ENCODE assay signal across 21 cellular contexts in genomic region chr12:12987421-12987820, GRCh38. TPM values are rescaled to one million over a fixed set of nuclear protein-coding genes. Genes with fewer than 3 reads are reported as not detected.
A peak's percentile ranks its signal among the peaks of the same experiment; 100 is the strongest.
DNase-seq lines count a peak whose midpoint lies in the region; ATAC-seq and TF ChIP-seq lines count a peak whose summit lies in the region.
"Had no signal": no experiment of that assay in that cellular context is flagged by ENCODE, and none has a peak within 500 bp of the region (broad histone marks: within the 10 kb centered on the region; RNA-seq: fewer than 3 reads in every experiment).

No MANE protein-coding gene starts in this region.

- in situ Hi-C loops in mammary epithelial cell (cut with MboI; ENCODE audit: low sequenced_read_pairs in 2 of 2), result loop anchor here (10.0 to 25.0 kb wide), 2 partner anchors 150 to 203 kb away; partner anchors contain the start of gene APOLD1 (in 1 of the 2)

- peaks cover 13% of the 10 kb centered on the region for H3K4me1 Mint-ChIP-seq in MCF 10A (ENCODE audit: insufficient read depth, unreplicated experiment)
- H3K4me1 Mint-ChIP-seq in chondrocyte (ENCODE audit: low read depth), result peaks cover 25% of the 10 kb centered on the region
- H3K4me1 Mint-ChIP-seq in stimulated activated effector memory CD8-positive, alpha-beta T cell treated with anti-CD3 and anti-CD28 coated beads, Interleukin-12 subunit alpha, Interleukin-12 subunit beta, amount 100 ng/mL, for 72 hours, result peaks cover 10% of the 10 kb centered on the region

- peaks cover 27% of the 10 kb centered on the region for H3K36me3 Mint-ChIP-seq in MCF 10A (ENCODE audit: insufficient read depth, unreplicated experiment)
- H3K36me3 Mint-ChIP-seq in chondrocyte (ENCODE audit: low read depth), result peaks cover 17% of the 10 kb centered on the region
- H3K36me3 Mint-ChIP-seq in stimulated activated effector memory CD8-positive, alpha-beta T cell treated with anti-CD3 and anti-CD28 coated beads, Interleukin-12 subunit alpha, Interleukin-12 subunit beta, amount 100 ng/mL, for 72 hours, result peaks cover 12% of the 10 kb centered on the region

- intact Hi-C loops in MCF 10A (cut with micrococcal nuclease), result no loop called here
- intact Hi-C loops in mammary epithelial cell (cut with micrococcal nuclease), result no loop called here

- no peaks in the 10 kb centered on the region for H3K4me1 ChIP-seq in mammary epithelial cell (ENCODE audit: insufficient read depth, low read length)

- CTCF ChIA-PET in MCF 10A (lab: Yijun Ruan, JAX) (interaction anchor here (0.6 to 11.7 kb wide), 7 partner anchors 11 to 247 kb away, joined by 3 to 150 read pairs (median 6); no protein-coding TSS in a partner anchor), mammary epithelial cell (lab: Charles Lee; ENCODE audit: low non-redundant PET) (no interaction called here)

- no peaks in the 10 kb centered on the region for H4K20me1 ChIP-seq in mammary epithelial cell (ENCODE audit: insufficient read depth, low read length)

- peaks cover 2% of the 10 kb centered on the region for H3K79me2 ChIP-seq in mammary epithelial cell (ENCODE audit: insufficient read depth, low read length)

- peak overlapping the region; percentile 17 for H3K27ac Mint-ChIP-seq in MCF 10A (ENCODE audit: low read depth, unreplicated experiment)
- H3K27ac Mint-ChIP-seq in chondrocyte (ENCODE audit: unreplicated experiment), result peak overlapping the region; percentile 50
- peak overlapping the region; percentile 63 for H3K27ac Mint-ChIP-seq in stimulated activated effector memory CD8-positive, alpha-beta T cell treated with anti-CD3 and anti-CD28 coated beads, Interleukin-12 subunit alpha, Interleukin-12 subunit beta, amount 100 ng/mL, for 72 hours

- no peaks in the 10 kb centered on the region for H3K27me3 Mint-ChIP-seq in MCF 10A (ENCODE audit: insufficient read depth, unreplicated experiment)
- H3K27me3 Mint-ChIP-seq in chondrocyte (ENCODE audit: low read depth), result no peaks in the 10 kb centered on the region
- H3K27me3 Mint-ChIP-seq: CD4-positive, alpha-beta memory T cell had no signal

- whole genome bisulfite sequencing in mammary epithelial cell (ENCODE audit: low coverage, missing lambda C conversion rate), result 91% methylated on average over 4 of the region's 5 CpGs

- no peak overlapping the region for H3K4me3 ChIP-seq in mammary epithelial cell (replicated peaks in 1 of 3; ENCODE audit: insufficient read depth in 1 of 3, low read depth in 2 of 3, low read length in 3 of 3)
- H3K4me3 ChIP-seq: GM23248 had no signal

- H3K9me3 ChIP-seq in mammary epithelial cell (replicated peaks; ENCODE audit: insufficient read depth, low read length), result no peaks in the 10 kb centered on the region

- H3K27ac ChIP-seq in mammary epithelial cell (ENCODE audit: insufficient read depth, low read depth, low read length), result no peak overlapping the region
- H3K27ac ChIP-seq: GM23248 had no signal

- H3K9me3 Mint-ChIP-seq in MCF 10A (ENCODE audit: unreplicated experiment) (no peaks in the 10 kb centered on the region), chondrocyte (ENCODE audit: low read depth) (no peaks in the 10 kb centered on the region)
- H3K9me3 Mint-ChIP-seq in stimulated activated effector memory CD8-positive, alpha-beta T cell treated with anti-CD3 and anti-CD28 coated beads, Interleukin-12 subunit alpha, Interleukin-12 subunit beta, amount 100 ng/mL, for 72 hours, result no peaks in the 10 kb centered on the region
- H3K9me3 Mint-ChIP-seq: CD4-positive, alpha-beta memory T cell had no signal

- H3K36me3 ChIP-seq in mammary epithelial cell (ENCODE audit: insufficient read depth, low read length), result peaks cover 7% of the 10 kb centered on the region

- H2AFZ ChIP-seq in mammary epithelial cell (ENCODE audit: low read depth, low read length), result no peak overlapping the region
- H2AFZ ChIP-seq: GM23248 had no signal

- no peak overlapping the region for H3K4me3 Mint-ChIP-seq in MCF 10A (ENCODE audit: unreplicated experiment)
- no peak overlapping the region for H3K4me3 Mint-ChIP-seq in chondrocyte (ENCODE audit: unreplicated experiment)
- H3K4me3 Mint-ChIP-seq in stimulated activated effector memory CD8-positive, alpha-beta T cell treated with anti-CD3 and anti-CD28 coated beads, Interleukin-12 subunit alpha, Interleukin-12 subunit beta, amount 100 ng/mL, for 72 hours, result no peak overlapping the region
- H3K4me3 Mint-ChIP-seq: CD4-positive, alpha-beta memory T cell had no signal

- H3K4me2 ChIP-seq in mammary epithelial cell (ENCODE audit: insufficient read depth, low read depth, low read length), result no peak overlapping the region

- no peaks in the 10 kb centered on the region for H3K27me3 ChIP-seq in mammary epithelial cell (ENCODE audit: insufficient read depth, low read length)

- DNase-seq in MCF 10A (ENCODE audit: unreplicated experiment), result no peak
- no peak for DNase-seq in mammary epithelial cell
- DNase-seq in chondrocyte (ENCODE audit: low spot score), result no peak
- DNase-seq in stimulated activated effector memory CD8-positive, alpha-beta T cell treated with anti-CD3 and anti-CD28 coated beads, Interleukin-12 subunit alpha, Interleukin-12 subunit beta, amount 100 ng/mL, for 72 hours (ENCODE audit: low spot score in 2 of 2), result no peak
- no peak for DNase-seq in HuH-7.5 (ENCODE audit: low spot score)
- DNase-seq: C1 segment of cervical spinal cord; Calu3; CD4-positive, alpha-beta memory T cell; COR-L47; DMS79 treated with DMSO at 0.1 percent for 48 hours; GF-D8; GM23248; H7; HCEC 1CT had no signal

- dilution Hi-C loops in mammary epithelial cell (cut with HindIII; ENCODE audit: low sequenced_read_pairs), result no loop called here

- POLR2A ChIA-PET in MCF 10A (lab: Yijun Ruan, JAX), result interaction anchor here (0.7 to 1.8 kb wide), 2 partner anchors 11 to 209 kb away, joined by 4 to 8 read pairs; no protein-coding TSS in a partner anchor

- BruUV-seq in MCF 10A (replicated peaks; lab: Mats Ljungman, UMichigan), result no TSS peak
- BruUV-seq in mammary epithelial cell (replicated peaks; lab: Mats Ljungman, UMichigan), result no TSS peak

- TF ChIP-seq CTCF in MCF 10A (IDR thresholded peaks at IDR 0.05; ENCODE audit: unreplicated experiment) (no peak), mammary epithelial cell (conservative IDR thresholded peaks at IDR 0.05 in 1 of 2, IDR thresholded peaks at IDR 0.05 in 1 of 2; ENCODE audit: extremely low read depth in 1 of 2, insufficient read depth in 1 of 2, low read depth in 1 of 2, low read length in 2 of 2) (no peak), chondrocyte (IDR thresholded peaks at IDR 0.05) (no peak)

- no peak overlapping the region for H3K9ac ChIP-seq in mammary epithelial cell (ENCODE audit: insufficient read depth, low read length)
- H3K9ac ChIP-seq: GM23248 had no signal

- ATAC-seq in stimulated activated effector memory CD8-positive, alpha-beta T cell treated with anti-CD3 and anti-CD28 coated beads, Interleukin-12 subunit alpha, Interleukin-12 subunit beta, amount 100 ng/mL, for 72 hours, result no peak
- ATAC-seq in GM19463 (IDR thresholded peaks at IDR 0.05; ENCODE audit: unreplicated experiment), result no peak

RNA-seq across cellular contexts. Expression of gene HEBP1, which starts 12.6 kb away (rescaled TPM):
- total RNA-seq in MCF 10A (2022) (30.8 and 31.2 TPM in 2 replicates), mammary epithelial cell (10 to 100 TPM; 13.5 to 36.5 TPM), chondrocyte (39.7 to 52.3 TPM (median 50.7 TPM) in 3 replicates)
- polyA plus RNA-seq in mammary epithelial cell, result 26.4 TPM
- 41.7 TPM for polyA minus RNA-seq in mammary epithelial cell

RNA-seq across cellular contexts. Expression of gene GPRC5D, which starts 35.5 kb away (rescaled TPM):
- total RNA-seq in MCF 10A (2022) (not detected in 2 replicates), mammary epithelial cell (not detected), chondrocyte (not detected in 3 replicates)
- polyA plus RNA-seq in mammary epithelial cell, result not detected
- not detected for polyA minus RNA-seq in mammary epithelial cell
- total RNA-seq: A172; A673; Calu3; CD4-positive, alpha-beta memory T cell; Daoy; G401; GM23248; H1 had no signal
- polyA plus RNA-seq: BJ, GM23248 had no signal

RNA-seq across cellular contexts. Expression of gene FAM234B, which starts 56.8 kb away (rescaled TPM):
- total RNA-seq in MCF 10A (2022) (5.4 and 5.7 TPM in 2 replicates), mammary epithelial cell (1 to 10 TPM; 8.3 to 9.5 TPM), chondrocyte (3.4 to 5.0 TPM (median 3.8 TPM) in 3 replicates)
- polyA plus RNA-seq in mammary epithelial cell, result 5.1 TPM
- 17.0 TPM for polyA minus RNA-seq in mammary epithelial cell
